ENCODE assay signal across 8 cellular contexts in the genomic region with DNA sequence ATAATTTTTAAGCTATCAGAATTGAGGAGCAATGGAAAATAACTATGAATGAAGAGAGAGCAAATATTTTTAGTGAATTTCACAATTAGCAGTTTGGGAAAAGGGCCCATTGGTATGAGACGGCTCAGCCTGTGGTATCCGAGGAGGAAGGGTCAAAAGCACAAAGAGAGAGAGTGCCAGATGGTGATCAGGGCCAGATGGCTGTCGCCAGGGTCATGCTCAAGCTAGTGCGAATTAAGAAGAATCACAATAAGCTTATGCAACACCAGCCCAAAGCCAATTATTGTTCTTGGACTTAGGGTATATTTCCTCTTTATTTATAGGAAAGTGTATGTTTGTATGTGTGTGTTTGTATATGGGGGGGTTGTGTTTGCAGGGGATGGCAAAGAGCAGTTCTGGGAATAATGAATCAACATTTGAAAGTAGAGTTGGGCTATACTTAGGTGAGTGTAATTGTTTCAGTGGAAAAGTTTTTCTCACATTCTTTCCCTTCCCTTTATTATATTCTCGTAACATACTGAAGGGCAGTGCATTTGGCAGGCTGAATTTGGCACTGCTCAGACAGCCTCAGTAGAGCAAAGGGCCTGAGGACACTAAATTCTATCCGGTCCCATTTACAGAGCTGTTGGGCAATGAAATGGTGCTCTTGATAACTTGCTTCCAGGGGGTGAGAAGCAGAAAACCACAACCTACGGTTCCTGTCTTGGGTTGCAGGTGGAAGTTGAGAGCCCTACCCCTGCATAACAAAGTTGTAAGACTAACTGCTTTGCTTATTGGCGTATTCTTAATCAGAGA. TPM values are rescaled to one million over a fixed set of nuclear protein-coding genes. Genes with fewer than 3 reads are reported as not detected.
DNase-seq lines count a peak whose midpoint lies in the region; TF ChIP-seq lines count a peak whose summit lies in the region.
"Had no signal": no experiment of that assay in that cellular context is flagged by ENCODE, and none has a peak within 500 bp of the region (broad histone marks: within the 10 kb centered on the region; RNA-seq: fewer than 3 reads in every experiment).

No MANE protein-coding gene starts in this region.

- no peak overlapping the region for H3K4me2 ChIP-seq in Karpas-422 (ENCODE audit: low read depth, low read length, poor library complexity, severe bottlenecking)

- peaks cover 5% of the 10 kb centered on the region for H3K4me1 Mint-ChIP-seq in type B pancreatic cell (ENCODE audit: unreplicated experiment)

- H3K9ac ChIP-seq in Karpas-422 (ENCODE audit: low read length) (no peak overlapping the region), colonic mucosa (ENCODE audit: low read depth in 2 of 2, low read length in 2 of 2) (no peak overlapping the region)

- H3K4me1 ChIP-seq in Karpas-422 (ENCODE audit: low read length) (peaks cover 8% of the 10 kb centered on the region), colonic mucosa (no peaks in the 10 kb centered on the region)

- H3K36me3 Mint-ChIP-seq in type B pancreatic cell: peaks cover 4% of the 10 kb centered on the region

- H3K9me3 ChIP-seq in Karpas-422 (ENCODE audit: low read length): peaks cover 7% of the 10 kb centered on the region; the same call in 1 of the 2 replicates
- H3K9me3 ChIP-seq in colonic mucosa: peaks cover 5% of the 10 kb centered on the region

- DNase-seq in Karpas-422: no peak
- peak; percentile 14 for DNase-seq in cerebellum (ENCODE audit: low spot score)
- DNase-seq in lower leg skin (ENCODE audit: low spot score in 2 of 2): peak; percentile 76 to 91
- no peak for DNase-seq in type B pancreatic cell (ENCODE audit: extremely low spot score, unreplicated experiment)
- DNase-seq in NCI-H1105 treated with DMSO at 0.1 percent for 48 hours (lab: John Stamatoyannopoulos, UW): no peak
- DNase-seq in midbrain (lab: John Stamatoyannopoulos, UW): no peak
- no peak for DNase-seq in colonic mucosa
- DNase-seq: stimulated activated naive CD4-positive, alpha-beta T cell had no signal

- H3K36me3 ChIP-seq in Karpas-422 (ENCODE audit: insufficient read depth, low read length) (peaks cover 7% of the 10 kb centered on the region; the same call in 1 of the 2 replicates), colonic mucosa (no peaks in the 10 kb centered on the region)

- H3K27ac ChIP-seq in Karpas-422 (ENCODE audit: low read length): no peak overlapping the region
- H3K27ac ChIP-seq in colonic mucosa: no peak overlapping the region

- no peak overlapping the region for H3K4me3 ChIP-seq in Karpas-422 (ENCODE audit: low read length)
- no peak overlapping the region for H3K4me3 ChIP-seq in lower leg skin (ENCODE audit: low read depth, poor library complexity, severe bottlenecking)
- no peak overlapping the region for H3K4me3 ChIP-seq in colonic mucosa

- H3K27me3 ChIP-seq in Karpas-422 (ENCODE audit: low read length): no peaks in the 10 kb centered on the region
- H3K27me3 ChIP-seq in colonic mucosa: no peaks in the 10 kb centered on the region

- 41 to 52% methylated on average over 8 of the region's 8 CpGs for WGBS in lower leg skin, 2 donors

- H3K9me2 ChIP-seq in Karpas-422 (replicated peaks; ENCODE audit: insufficient read depth, low read length): no peaks in the 10 kb centered on the region

- no peaks in the 10 kb centered on the region for H3K79me2 ChIP-seq in Karpas-422 (ENCODE audit: low read length)

- TF ChIP-seq CTCF in lower leg skin (IDR thresholded peaks at IDR 0.05): no peak
- TF ChIP-seq CTCF in type B pancreatic cell (conservative IDR thresholded peaks at IDR 0.05): no peak
- TF ChIP-seq CTCF in colonic mucosa (IDR thresholded peaks at IDR 0.05): no peak

- H2AFZ ChIP-seq in Karpas-422 (ENCODE audit: low read length): peak overlapping the region; percentile 58; the same call in 1 of the 2 replicates

- H4K20me1 ChIP-seq in Karpas-422 (ENCODE audit: insufficient read depth, low read depth, low read length): no peaks in the 10 kb centered on the region

- no peak overlapping the region for H3K4me3 Mint-ChIP-seq in type B pancreatic cell

- intact Hi-C loops in lower leg skin (cut with DNase I; ENCODE audit: low total_unique reads): no loop called here
- intact Hi-C loops in colonic mucosa (cut with DNase I): loop anchor here (2.0 kb wide), 1 partner anchor 188 kb away; no protein-coding TSS in a partner anchor

- peak overlapping the region; percentile 37 for H3K27ac Mint-ChIP-seq in type B pancreatic cell

- peaks cover 6% of the 10 kb centered on the region for H3K9me3 Mint-ChIP-seq in type B pancreatic cell

- no peak for TF ChIP-seq POLR2A in lower leg skin (IDR thresholded peaks at IDR 0.05)

- no peaks in the 10 kb centered on the region for H3K27me3 Mint-ChIP-seq in type B pancreatic cell

RNA-seq across cellular contexts. Expression of a gene that starts 19.5 kb away (rescaled TPM):
- 0.43 and 0.67 TPM in 2 replicates for total RNA-seq in Karpas-422 (2014; rRNA removed; shearing (Covaris generic); ENCODE audit: low replicate concordance)
- total RNA-seq in cerebellum: 15.0 TPM
- 10 to 100 TPM; 15.1 to 36.9 (median 20.0) TPM for total RNA-seq in lower leg skin
- total RNA-seq in type B pancreatic cell (ENCODE audit: low replicate concordance): 1.8 and 54.4 TPM in 2 replicates
- total RNA-seq in colonic mucosa: 10 to 100 TPM in 1 of 2 donors, 1 to 10 TPM in 1; 7.6 to 26.5 TPM

RNA-seq across cellular contexts. Expression of a gene that starts 51.3 kb away (rescaled TPM):
- 44.1 and 58.9 TPM in 2 replicates for total RNA-seq in Karpas-422 (2014; rRNA removed; shearing (Covaris generic); ENCODE audit: low replicate concordance)
- total RNA-seq in cerebellum (29.6 TPM), lower leg skin (10 to 100 TPM; 29.6 to 40.0 (median 31.3) TPM), type B pancreatic cell (ENCODE audit: low replicate concordance) (26.8 and 31.6 TPM in 2 replicates), colonic mucosa (100 to 1,000 TPM in 1 of 2 donors, 10 to 100 TPM in 1; 79.5 to 144 TPM)

Comparison
In these comparisons a context has a peak if more than half of its experiments do, and no peak if none do; other contexts are left out.
1. DNase-seq: peak in cerebellum (single experiment) and lower leg skin (2 of 2); none in Karpas-422 (single experiment), type B pancreatic cell (single experiment), NCI-H1105 treated with DMSO at 0.1 percent for 48 hours (single experiment), midbrain (single experiment) and colonic mucosa (single experiment).